In genomic region chr7:157279973-157280841, GRCh38 we compare ENCODE assay signal across 2 cellular contexts.
TF ChIP-seq lines count a peak whose summit lies in the region.

No MANE protein-coding gene starts in this region.

TF ChIP-seq in K562, 482 proteins besides CTCF, POLR2A, EP300 and RAD21:
- TF ChIP-seq ZNF280B (CRISPR knock-in tag; IDR thresholded peaks at IDR 0.05) (no peak), RBBP5 (IDR thresholded peaks at IDR 0.05; ENCODE audit: borderline replicate concordance, insufficient read depth, low read length, poor library complexity, severe bottlenecking) (peak; percentile 28), PHF21A (IDR thresholded peaks at IDR 0.05; ENCODE audit: borderline replicate concordance, low read depth) (no peak), ZNF263 (CRISPR knock-in tag; IDR thresholded peaks at IDR 0.05; ENCODE audit: borderline replicate concordance) (0 out of 2 replicates have a peak, but pooled peaks have one; percentile 35)

TF ChIP-seq in HepG2, 621 proteins besides CTCF, POLR2A, EP300 and RAD21:
- no peak for TF ChIP-seq GRHL1 (CRISPR knock-in tag; conservative IDR thresholded peaks at IDR 0.05)
- peak; percentile 65 for TF ChIP-seq AGO2 (optimal IDR thresholded peaks at IDR 0.05; ENCODE audit: low read depth, low read length)
- no peak for TF ChIP-seq ZNF205 (CRISPR knock-in tag; IDR thresholded peaks at IDR 0.05)
- no peak for TF ChIP-seq HOXD1 (CRISPR knock-in tag; IDR thresholded peaks at IDR 0.05)
- 0 out of 2 replicates have a peak, but pooled peaks have one; percentile 27 for TF ChIP-seq SRY (CRISPR knock-in tag; IDR thresholded peaks at IDR 0.05)
- TF ChIP-seq HNRNPL (IDR thresholded peaks at IDR 0.05; ENCODE audit: low read depth, low read length) = peak; percentile 64; the same call in 1 of the 2 replicates
- peak; percentile 79 for TF ChIP-seq ZNF263 (CRISPR knock-in tag; IDR thresholded peaks at IDR 0.05)
- TF ChIP-seq ZFP91 (CRISPR knock-in tag; IDR thresholded peaks at IDR 0.05; ENCODE audit: borderline replicate concordance) = 0 out of 2 replicates have a peak, but pooled peaks have one; percentile 13
- peak; percentile 15; the same call in 1 of the 2 replicates for TF ChIP-seq ZNF687 (CRISPR knock-in tag; IDR thresholded peaks at IDR 0.05)
- 0 out of 2 replicates have a peak, but pooled peaks have one; percentile 10 for TF ChIP-seq ZNF788 (CRISPR knock-in tag; IDR thresholded peaks at IDR 0.05; ENCODE audit: borderline replicate concordance)
- 0 out of 2 replicates have a peak, but pooled peaks have one; percentile 17 for TF ChIP-seq ZFY (CRISPR knock-in tag; IDR thresholded peaks at IDR 0.05)
- TF ChIP-seq UBTF (CRISPR knock-in tag; IDR thresholded peaks at IDR 0.05) = 0 out of 2 replicates have a peak, but pooled peaks have one; percentile 32
TF ChIP-seq in HepG2: peak in this region for 9.
